In the genomic region with DNA sequence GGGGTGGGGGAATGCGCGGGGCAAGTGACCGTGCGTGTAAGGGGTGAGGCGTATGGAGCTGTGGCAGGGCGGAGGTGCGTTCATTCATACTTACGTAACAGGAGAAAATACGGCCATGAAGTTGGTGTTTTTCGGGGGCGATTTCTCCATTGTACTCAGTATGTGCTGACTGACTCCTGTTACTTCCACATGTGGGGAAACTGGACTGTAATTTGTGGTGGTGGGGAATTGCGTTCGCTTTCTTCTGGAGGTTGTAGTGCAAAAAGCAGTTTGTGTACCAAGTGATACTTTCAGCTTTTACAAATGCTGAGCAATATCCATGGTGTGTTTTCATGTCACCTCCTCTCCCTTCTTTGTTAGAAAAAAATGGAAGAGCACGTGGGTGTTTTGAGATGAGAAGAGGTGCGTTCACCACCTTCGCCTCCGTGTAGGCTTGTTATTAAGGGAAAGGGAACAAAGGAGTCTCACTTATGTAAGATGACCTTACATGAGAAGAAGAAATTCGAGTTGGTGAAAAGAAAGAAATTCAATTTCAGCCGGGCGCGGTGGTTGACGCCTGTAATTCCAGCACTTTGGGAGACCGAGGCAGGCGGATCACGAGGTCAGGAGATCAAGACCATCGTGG, we compare ENCODE assay signal across 8 cellular contexts.
DNase-seq lines count a peak whose midpoint lies in the region; ATAC-seq and TF ChIP-seq lines count a peak whose summit lies in the region.
"Not testable (repeated sequence)": the region's sequence is repeated elsewhere in the genome, so short reads cannot be mapped to it uniquely, and the experiment has no call there.

No MANE protein-coding gene starts in this region.

- H3K4me3 Mint-ChIP-seq in CD8-positive, alpha-beta T cell = peak overlapping the region; percentile 68
- H3K4me3 Mint-ChIP-seq in chondrocyte (ENCODE audit: unreplicated experiment) = peak overlapping the region; percentile 75

- H3K36me3 ChIP-seq in CD8-positive, alpha-beta T cell (ENCODE audit: insufficient read depth, low read length); cardiac muscle cell; spleen: not testable (repeated sequence)

- peak overlapping the region; percentile 93 for H3K27ac Mint-ChIP-seq in CD8-positive, alpha-beta T cell
- H3K27ac Mint-ChIP-seq in chondrocyte (ENCODE audit: unreplicated experiment) = peak overlapping the region; percentile 89

- not testable (repeated sequence) for H3K9me3 Mint-ChIP-seq in CD8-positive, alpha-beta T cell; chondrocyte (ENCODE audit: low read depth)

- peak overlapping the region; percentile 44 for H3K27ac ChIP-seq in CD8-positive, alpha-beta T cell (ENCODE audit: low read depth, low read length)
- peak overlapping the region; percentile 78 for H3K27ac ChIP-seq in cardiac muscle cell
- peak overlapping the region in 5 of 8 donors; percentile 43 to 68 (median 57) for H3K27ac ChIP-seq in spleen

- POLR2A ChIA-PET in CD8-positive, alpha-beta T cell (lab: Charles Lee) = not testable (repeated sequence)

- not testable (repeated sequence) for H3K36me3 Mint-ChIP-seq in CD8-positive, alpha-beta T cell; chondrocyte (ENCODE audit: low read depth)

- not testable (repeated sequence) for H3K27me3 ChIP-seq in CD8-positive, alpha-beta T cell (ENCODE audit: insufficient read depth, low read length); cardiac muscle cell; spleen (replicated peaks in 1 of 7)

- H3K4me1 ChIP-seq in CD8-positive, alpha-beta T cell (ENCODE audit: insufficient read depth, low read length); cardiac muscle cell (ENCODE audit: low read depth); spleen: not testable (repeated sequence)

- TF ChIP-seq POLR2A in spleen (IDR thresholded peaks at IDR 0.05) = not testable (repeated sequence)

- intact Hi-C loops in CD8-positive, alpha-beta T cell (cut with DNase I, micrococcal nuclease); spleen (cut with DNase I; ENCODE audit: low total_unique reads): not testable (repeated sequence)

- peaks cover 14% of the 10 kb centered on the region for H3K4me1 Mint-ChIP-seq in CD8-positive, alpha-beta T cell (ENCODE audit: low read depth)
- not testable (repeated sequence) for H3K4me1 Mint-ChIP-seq in chondrocyte (ENCODE audit: low read depth)

- peak in 2 of 7 experiments; percentile 32 for DNase-seq in CD8-positive, alpha-beta T cell
- DNase-seq in NCI-H774 (lab: John Stamatoyannopoulos, UW) (peak; percentile 55), cardiac muscle cell (ENCODE audit: low read depth in 1 of 2, low spot score in 1 of 2) (peak; percentile 60 to 86), midbrain (lab: John Stamatoyannopoulos, UW) (peak; percentile 32), spleen (peak; percentile 39)
- peak; percentile 51 to 54 for DNase-seq in activated T-cell treated with anti-CD3 and anti-CD28 coated beads, Interleukin-2, amount 50 U/mL, for 48 hours
- DNase-seq in chondrocyte (ENCODE audit: low spot score) = not testable (repeated sequence)

- CTCF ChIA-PET in CD8-positive, alpha-beta T cell (lab: Charles Lee) = not testable (repeated sequence)

- not testable (repeated sequence) for H3K9me3 ChIP-seq in CD8-positive, alpha-beta T cell (ENCODE audit: low read length); cardiac muscle cell (ENCODE audit: low read depth); spleen

- peak; percentile 83 for ATAC-seq in CD8-positive, alpha-beta T cell
- peak; percentile 43 for ATAC-seq in HG02678 (IDR thresholded peaks at IDR 0.05; ENCODE audit: unreplicated experiment)

- WGBS in spleen, 5 donors = 41 to 65% (median 46%) methylated on average over 23 to 26 of the region's 26 CpGs

- H3K27me3 Mint-ChIP-seq in CD8-positive, alpha-beta T cell (ENCODE audit: low read depth); chondrocyte (ENCODE audit: low read depth): not testable (repeated sequence)

- TF ChIP-seq CTCF in CD8-positive, alpha-beta T cell (IDR thresholded peaks at IDR 0.05); chondrocyte (IDR thresholded peaks at IDR 0.05); cardiac muscle cell (IDR thresholded peaks at IDR 0.05; ENCODE audit: low read depth, low read length); spleen (IDR thresholded peaks at IDR 0.05 in 8 of 11, conservative IDR thresholded peaks at IDR 0.05 in 3 of 11): not testable (repeated sequence)

- not testable (repeated sequence) for H3K4me3 ChIP-seq in CD8-positive, alpha-beta T cell (ENCODE audit: low read depth, low read length); cardiac muscle cell
- peak overlapping the region in 1 of 8 donors; percentile 44 for H3K4me3 ChIP-seq in spleen
